In genomic region chr17:67615011-67615561, GRCh38 we compare ENCODE assay signal across 12 cellular contexts.
DNase-seq lines count a peak whose midpoint lies in the region; ATAC-seq, FAIRE-seq and TF ChIP-seq lines count a peak whose summit lies in the region.
"Had no signal": no experiment of that assay in that cellular context is flagged by ENCODE, and none has a peak within 500 bp of the region (broad histone marks: within the 10 kb centered on the region; RNA-seq: fewer than 3 reads in every experiment).

No MANE protein-coding gene starts in this region.

- no peak for TF ChIP-seq POLR2A in GM12892 (IDR thresholded peaks at IDR 0.05; ENCODE audit: low read depth, low read length)

- intact Hi-C loops in heart right ventricle (cut with DNase I) (no loop called here), Right ventricle myocardium superior (cut with DNase I) (no loop called here), left ventricle myocardium superior (cut with micrococcal nuclease) (no loop called here), colonic mucosa (cut with DNase I) (no loop called here)

- no peak overlapping the region for H3K9ac ChIP-seq in colonic mucosa (ENCODE audit: low read depth in 2 of 2, low read length in 2 of 2)

- H3K27ac Mint-ChIP-seq in brain = peak overlapping the region; percentile 59 to 95 (median 83)
- H3K27ac Mint-ChIP-seq: activated naive CD4-positive, alpha-beta T cell treated with anti-CD3 and anti-CD28 coated beads, Interleukin-2, amount 10 ng/mL, durations not matched to agents 7 days and 5 days; stimulated activated naive B cell treated with anti-CD40 and anti-IgM and Interleukin-4, amounts not matched to agents 10 μg/mL and 1 μg/mL and 100 μg/mL, for 72 hours had no signal

- no peak for TF ChIP-seq CTCF in heart right ventricle (IDR thresholded peaks at IDR 0.05)
- no peak for TF ChIP-seq CTCF in brain (conservative IDR thresholded peaks at IDR 0.05)
- TF ChIP-seq CTCF in colonic mucosa (IDR thresholded peaks at IDR 0.05) = no peak

- H3K9me3 Mint-ChIP-seq in brain = no peaks in the 10 kb centered on the region
- H3K9me3 Mint-ChIP-seq: activated naive CD4-positive, alpha-beta T cell treated with anti-CD3 and anti-CD28 coated beads, Interleukin-2, amount 10 ng/mL, durations not matched to agents 7 days and 5 days; stimulated activated naive B cell treated with anti-CD40 and anti-IgM and Interleukin-4, amounts not matched to agents 10 μg/mL and 1 μg/mL and 100 μg/mL, for 72 hours had no signal

- H3K27ac ChIP-seq in heart right ventricle (peak overlapping the region in 5 of 10 donors; percentile 20 to 57 (median 36)), colonic mucosa (no peak overlapping the region)

- no peaks in the 10 kb centered on the region for H3K9me3 ChIP-seq in heart right ventricle
- H3K9me3 ChIP-seq in colonic mucosa = no peaks in the 10 kb centered on the region

- H3K4me1 ChIP-seq in heart right ventricle (peaks cover 0 to 19% (median 6%) of the 10 kb centered on the region in 9 donors), colonic mucosa (no peaks in the 10 kb centered on the region)

- H3K27me3 Mint-ChIP-seq in brain = no peaks in the 10 kb centered on the region
- H3K27me3 Mint-ChIP-seq: activated naive CD4-positive, alpha-beta T cell treated with anti-CD3 and anti-CD28 coated beads, Interleukin-2, amount 10 ng/mL, durations not matched to agents 7 days and 5 days; stimulated activated naive B cell treated with anti-CD40 and anti-IgM and Interleukin-4, amounts not matched to agents 10 μg/mL and 1 μg/mL and 100 μg/mL, for 72 hours had no signal

- FAIRE-seq in GM12892 (lab: Jason Lieb, UNC) = no peak
- FAIRE-seq: G401.6, TTC549 had no signal

- H3K36me3 Mint-ChIP-seq in brain = peaks cover under 1% of the 10 kb centered on the region
- H3K36me3 Mint-ChIP-seq: activated naive CD4-positive, alpha-beta T cell treated with anti-CD3 and anti-CD28 coated beads, Interleukin-2, amount 10 ng/mL, durations not matched to agents 7 days and 5 days had no signal

- DNase-seq in heart right ventricle (peak in 1 of 2 donors; percentile 28), Right ventricle myocardium superior (no peak), left ventricle myocardium superior (no peak), 8988T (no peak), colonic mucosa (no peak), GM12892 (ENCODE audit: insufficient read length) (no peak), cortex of kidney (lab: John Stamatoyannopoulos, UW) (no peak)
- DNase-seq: activated naive CD4-positive, alpha-beta T cell treated with anti-CD3 and anti-CD28 coated beads, Interleukin-2, amount 10 ng/mL, durations not matched to agents 7 days and 5 days; stimulated activated naive B cell treated with anti-CD40 and anti-IgM and Interleukin-4, amounts not matched to agents 10 μg/mL and 1 μg/mL and 100 μg/mL, for 72 hours had no signal

- H3K4me1 Mint-ChIP-seq in brain = peaks cover 28% of the 10 kb centered on the region
- H3K4me1 Mint-ChIP-seq: stimulated activated naive B cell treated with anti-CD40 and anti-IgM and Interleukin-4, amounts not matched to agents 10 μg/mL and 1 μg/mL and 100 μg/mL, for 72 hours had no signal

- ATAC-seq in heart right ventricle = peak in 6 of 8 donors; percentile 52 to 71 (median 60)
- ATAC-seq in Right ventricle myocardium superior (ENCODE audit: poor library complexity) = no peak
- ATAC-seq in left ventricle myocardium superior = peak; percentile 21
- ATAC-seq: stimulated activated naive B cell treated with anti-CD40 and anti-IgM and Interleukin-4, amounts not matched to agents 10 μg/mL and 1 μg/mL and 100 μg/mL, for 72 hours had no signal

- H3K27me3 ChIP-seq in heart right ventricle = no peaks in the 10 kb centered on the region
- no peaks in the 10 kb centered on the region for H3K27me3 ChIP-seq in colonic mucosa

- H3K4me3 ChIP-seq in heart right ventricle (no peak overlapping the region), colonic mucosa (no peak overlapping the region)

- 59 to 63% methylated on average over 13 of the region's 13 CpGs for WGBS in heart right ventricle, 2 donors

- peak overlapping the region in 1 of 5 experiments; percentile 49 for H3K4me3 Mint-ChIP-seq in brain
- H3K4me3 Mint-ChIP-seq: activated naive CD4-positive, alpha-beta T cell treated with anti-CD3 and anti-CD28 coated beads, Interleukin-2, amount 10 ng/mL, durations not matched to agents 7 days and 5 days; stimulated activated naive B cell treated with anti-CD40 and anti-IgM and Interleukin-4, amounts not matched to agents 10 μg/mL and 1 μg/mL and 100 μg/mL, for 72 hours had no signal

- H3K36me3 ChIP-seq in heart right ventricle = no peaks in the 10 kb centered on the region
- H3K36me3 ChIP-seq in colonic mucosa = no peaks in the 10 kb centered on the region
